ENCODE assay signal across 17 cellular contexts in the genomic region with DNA sequence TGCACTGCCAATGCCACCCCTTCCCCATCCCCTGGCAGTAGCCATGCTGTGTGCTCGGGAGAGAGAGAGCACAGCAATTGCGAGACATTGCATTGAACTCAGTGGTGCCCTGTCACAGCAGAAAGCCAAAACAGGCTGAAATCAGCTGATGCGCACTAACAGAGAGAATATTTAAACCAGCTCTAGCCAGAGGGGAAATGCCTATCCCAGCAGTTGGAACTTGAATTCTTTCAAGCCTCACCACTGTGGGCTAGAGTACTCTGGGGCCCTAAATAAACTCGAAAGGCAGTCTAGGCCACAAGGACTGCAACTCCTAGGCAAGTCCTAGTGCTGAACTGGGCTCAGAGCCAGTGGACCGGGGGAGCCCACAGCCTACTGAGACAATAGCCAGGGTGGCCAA.
"Had no signal": no experiment of that assay in that cellular context is flagged by ENCODE, and none has a peak within 500 bp of the region (broad histone marks: within the 10 kb centered on the region; RNA-seq: fewer than 3 reads in every experiment).

No MANE protein-coding gene starts in this region.

- H3K27me3 ChIP-seq: esophagus squamous epithelium, foreskin keratinocyte, neural progenitor cell had no signal

- H3K4me1 Mint-ChIP-seq: activated CD4-positive, alpha-beta memory T cell treated with anti-CD3 and anti-CD28 coated beads, Interleukin-2, amount 10 ng/mL, durations not matched to agents 7 days and 5 days; activated CD4-positive, alpha-beta T cell treated with anti-CD3 and anti-CD28 coated beads for 36 hours; activated naive CD8-positive, alpha-beta T cell treated with anti-CD3 and anti-CD28 coated beads, Interleukin-2, amount 10 ng/mL, durations not matched to agents 7 days and 5 days; neural progenitor cell had no signal

- H3K36me3 ChIP-seq: esophagus squamous epithelium, heart right ventricle, neural progenitor cell, WERI-Rb-1 had no signal

- H2AFZ ChIP-seq: neural progenitor cell, parathyroid adenoma had no signal

- H3K9ac ChIP-seq: neural progenitor cell, parathyroid adenoma had no signal

- H3K27ac ChIP-seq: esophagus squamous epithelium, foreskin keratinocyte, heart right ventricle, neural progenitor cell, parathyroid adenoma, WERI-Rb-1 had no signal

- H3K9me3 ChIP-seq: esophagus squamous epithelium had no signal

- H3K27ac Mint-ChIP-seq: activated CD4-positive, alpha-beta memory T cell treated with anti-CD3 and anti-CD28 coated beads, Interleukin-2, amount 10 ng/mL, durations not matched to agents 7 days and 5 days; activated CD4-positive, alpha-beta T cell treated with anti-CD3 and anti-CD28 coated beads for 36 hours; activated naive CD8-positive, alpha-beta T cell treated with anti-CD3 and anti-CD28 coated beads, Interleukin-2, amount 10 ng/mL, durations not matched to agents 7 days and 5 days; neural progenitor cell had no signal

- H3K36me3 Mint-ChIP-seq: activated naive CD8-positive, alpha-beta T cell treated with anti-CD3 and anti-CD28 coated beads, Interleukin-2, amount 10 ng/mL, durations not matched to agents 7 days and 5 days; neural progenitor cell had no signal

- H3K79me2 ChIP-seq: parathyroid adenoma had no signal

- H3K4me3 ChIP-seq: esophagus squamous epithelium, heart right ventricle, neural progenitor cell, smooth muscle cell had no signal

- DNase-seq: activated CD4-positive, alpha-beta memory T cell treated with anti-CD3 and anti-CD28 coated beads, Interleukin-2, amount 10 ng/mL, durations not matched to agents 7 days and 5 days; activated CD4-positive, alpha-beta T cell treated with anti-CD3 and anti-CD28 coated beads for 36 hours; activated naive CD8-positive, alpha-beta T cell treated with anti-CD3 and anti-CD28 coated beads, Interleukin-2, amount 10 ng/mL, durations not matched to agents 7 days and 5 days; activated T-cell treated with anti-CD3 and anti-CD28 coated beads, Interleukin-2, amount 50 U/mL, for 48 hours; aorta; esophagus squamous epithelium; heart right ventricle; left ventricle myocardium superior; retina; T-helper 1 cell; WERI-Rb-1 had no signal

- H3K4me1 ChIP-seq: foreskin keratinocyte, heart right ventricle, neural progenitor cell, parathyroid adenoma had no signal

- H3K27me3 Mint-ChIP-seq: activated CD4-positive, alpha-beta T cell treated with anti-CD3 and anti-CD28 coated beads for 36 hours; activated naive CD8-positive, alpha-beta T cell treated with anti-CD3 and anti-CD28 coated beads, Interleukin-2, amount 10 ng/mL, durations not matched to agents 7 days and 5 days had no signal

- FAIRE-seq: bronchial epithelial cell, islet of Langerhans had no signal

- H3K9me3 Mint-ChIP-seq: activated naive CD8-positive, alpha-beta T cell treated with anti-CD3 and anti-CD28 coated beads, Interleukin-2, amount 10 ng/mL, durations not matched to agents 7 days and 5 days had no signal

- H3K4me2 ChIP-seq: neural progenitor cell, smooth muscle cell had no signal

- H3K4me3 Mint-ChIP-seq: activated CD4-positive, alpha-beta memory T cell treated with anti-CD3 and anti-CD28 coated beads, Interleukin-2, amount 10 ng/mL, durations not matched to agents 7 days and 5 days; activated CD4-positive, alpha-beta T cell treated with anti-CD3 and anti-CD28 coated beads for 36 hours; activated naive CD8-positive, alpha-beta T cell treated with anti-CD3 and anti-CD28 coated beads, Interleukin-2, amount 10 ng/mL, durations not matched to agents 7 days and 5 days; neural progenitor cell had no signal
